ENCODE assay signal across 11 cellular contexts in the genomic region with DNA sequence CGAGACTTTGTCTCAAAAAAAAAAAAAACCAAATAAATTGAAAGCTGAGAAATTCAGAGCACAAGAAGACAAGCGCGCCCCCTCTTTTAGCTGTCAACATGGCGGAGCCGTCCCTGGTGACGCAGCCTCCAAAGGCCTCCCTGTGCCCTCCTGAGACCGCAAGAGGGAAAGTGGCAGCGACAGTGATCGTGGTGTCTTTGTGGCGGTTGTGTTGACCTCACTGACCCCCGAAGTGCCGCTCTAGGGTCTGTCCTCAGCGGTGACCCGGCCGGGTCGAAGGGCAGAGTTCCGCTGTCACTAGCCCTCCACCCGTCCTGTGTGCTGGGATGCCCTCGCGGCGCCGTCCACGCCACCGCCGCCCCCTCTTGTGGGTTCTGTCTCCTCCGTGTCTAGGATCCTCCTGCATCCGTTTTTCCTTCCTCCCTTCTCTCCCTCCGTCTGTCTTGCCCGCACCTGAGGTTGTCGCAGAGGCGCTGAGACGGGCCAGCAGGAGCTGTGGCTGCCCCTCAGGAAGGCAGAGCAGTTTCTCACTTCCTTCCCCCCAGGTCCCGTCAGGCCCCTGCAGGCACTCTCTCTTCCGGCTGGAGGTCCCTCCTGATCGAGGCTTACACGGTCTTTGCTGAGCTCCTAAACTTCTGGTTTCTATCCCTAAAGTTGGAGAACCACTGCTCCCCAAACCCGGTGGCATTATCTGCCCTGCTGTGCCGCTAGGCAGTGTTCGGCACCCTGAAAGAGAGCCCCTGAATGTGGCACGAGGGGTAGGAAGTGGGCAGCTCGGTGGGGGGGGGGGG. TPM values are rescaled to one million over a fixed set of nuclear protein-coding genes. Genes with fewer than 3 reads are reported as not detected.
DNase-seq lines count a peak whose midpoint lies in the region; TF ChIP-seq lines count a peak whose summit lies in the region.
"Had no signal": no experiment of that assay in that cellular context is flagged by ENCODE, and none has a peak within 500 bp of the region (broad histone marks: within the 10 kb centered on the region; RNA-seq: fewer than 3 reads in every experiment).

No MANE protein-coding gene starts in this region.

- H3K4me3 ChIP-seq in HL-60 (replicated peaks; ENCODE audit: insufficient read depth, low read length), result 0 out of 2 replicates have a peak overlapping the region, but pooled peaks have one; percentile 4
- H3K4me3 ChIP-seq in muscle layer of duodenum (ENCODE audit: low read depth in 1 of 2, low read length in 2 of 2), result peak overlapping the region; percentile 30 to 41
- H3K4me3 ChIP-seq in lower leg skin (ENCODE audit: low read depth, poor library complexity, severe bottlenecking), result no peak overlapping the region

- no peak for TF ChIP-seq POLR2A in lower leg skin (IDR thresholded peaks at IDR 0.05)

- peak; percentile 25 for DNase-seq in Ammon's horn (ENCODE audit: low spot score)
- DNase-seq in HL-60 (ENCODE audit: low read depth in 1 of 2, low spot score in 1 of 2), result peak in 1 of 2 experiments; percentile 55
- peak; percentile 55 for DNase-seq in activated naive CD4-positive, alpha-beta T cell treated with anti-CD3 and anti-CD28 coated beads for 36 hours
- DNase-seq in AML-193 (lab: John Stamatoyannopoulos, UW), result no peak
- no peak for DNase-seq in lower leg skin (ENCODE audit: low spot score in 2 of 2)
- DNase-seq in HCEC 1CT, result no peak
- no peak for DNase-seq in DMS53 (lab: John Stamatoyannopoulos, UW)
- DNase-seq: NCI-H1417 treated with DMSO at 0.1 percent for 48 hours had no signal

- TF ChIP-seq CTCF in HL-60 (IDR thresholded peaks at IDR 0.05; ENCODE audit: insufficient read depth, low read length), result no peak
- TF ChIP-seq CTCF in lower leg skin (IDR thresholded peaks at IDR 0.05), result no peak

- H3K36me3 ChIP-seq in muscle layer of duodenum (ENCODE audit: control insufficient read depth in 1 of 2, insufficient read depth in 2 of 2, low read length in 2 of 2), result no peaks in the 10 kb centered on the region
- H3K36me3 ChIP-seq: right atrium auricular region had no signal

- WGBS in lower leg skin, 2 donors, result 72 to 76% methylated on average over 41 of the region's 41 CpGs

- H3K9me3 ChIP-seq in muscle layer of duodenum (ENCODE audit: control insufficient read depth in 1 of 2, low read length in 2 of 2), result no peaks in the 10 kb centered on the region
- H3K9me3 ChIP-seq: right atrium auricular region had no signal

- peak overlapping the region; percentile 54 for H3K27ac ChIP-seq in HL-60 (replicated peaks)
- no peak overlapping the region for H3K27ac ChIP-seq in muscle layer of duodenum (ENCODE audit: low read length)
- H3K27ac ChIP-seq: right atrium auricular region had no signal

- H3K27me3 Mint-ChIP-seq in activated naive CD4-positive, alpha-beta T cell treated with anti-CD3 and anti-CD28 coated beads for 36 hours (ENCODE audit: low read depth), result no peaks in the 10 kb centered on the region

- peaks cover 56% of the 10 kb centered on the region for H3K4me1 Mint-ChIP-seq in activated naive CD4-positive, alpha-beta T cell treated with anti-CD3 and anti-CD28 coated beads for 36 hours (ENCODE audit: low read depth)

- peaks cover 80% of the 10 kb centered on the region for H3K36me3 Mint-ChIP-seq in activated naive CD4-positive, alpha-beta T cell treated with anti-CD3 and anti-CD28 coated beads for 36 hours (ENCODE audit: low read depth)

- no peaks in the 10 kb centered on the region for H3K9me3 Mint-ChIP-seq in activated naive CD4-positive, alpha-beta T cell treated with anti-CD3 and anti-CD28 coated beads for 36 hours

- H3K27ac Mint-ChIP-seq in activated naive CD4-positive, alpha-beta T cell treated with anti-CD3 and anti-CD28 coated beads for 36 hours, result peak overlapping the region; percentile 88

- peak overlapping the region; percentile 75 for H3K4me3 Mint-ChIP-seq in activated naive CD4-positive, alpha-beta T cell treated with anti-CD3 and anti-CD28 coated beads for 36 hours

- H3K4me1 ChIP-seq in muscle layer of duodenum (ENCODE audit: control insufficient read depth in 1 of 2, insufficient read depth in 2 of 2, low read length in 2 of 2), result peaks cover 3 to 12% of the 10 kb centered on the region in 2 donors

- intact Hi-C loops in activated naive CD4-positive, alpha-beta T cell treated with anti-CD3 and anti-CD28 coated beads for 36 hours (cut with micrococcal nuclease), result loop anchor here (1.0 to 5.0 kb wide), 2 partner anchors 115 to 1154 kb away; a partner anchor contains a TSS
- intact Hi-C loops in lower leg skin (cut with DNase I; ENCODE audit: low total_unique reads), result loop anchor here (5.0 kb wide), 1 partner anchor 104 kb away; no protein-coding TSS in a partner anchor

- H3K27me3 ChIP-seq in HL-60 (ENCODE audit: insufficient read depth, poor library complexity, severe bottlenecking) (no peaks in the 10 kb centered on the region), muscle layer of duodenum (ENCODE audit: low read depth, low read length) (no peaks in the 10 kb centered on the region)
- H3K27me3 ChIP-seq: right atrium auricular region had no signal

- CTCF ChIA-PET in activated naive CD4-positive, alpha-beta T cell treated with anti-CD3 and anti-CD28 coated beads for 36 hours (lab: Charles Lee), result interaction anchor here (0.8 to 1.2 kb wide), 2 partner anchors 10 to 115 kb away, joined by 3 to 5 read pairs; no protein-coding TSS in a partner anchor

RNA-seq across cellular contexts. Expression of a gene that starts 7.2 kb away (rescaled TPM):
- total RNA-seq in activated naive CD4-positive, alpha-beta T cell treated with anti-CD3 and anti-CD28 coated beads for 36 hours, result 100 to 1,000 TPM; 129 TPM
- 1 to 10 TPM in 2 of 4 donors, under 1 TPM in 2; 0.53 to 2.4 (median 1.1) TPM for total RNA-seq in lower leg skin

RNA-seq across cellular contexts. Expression of a gene that starts 13.8 kb away (rescaled TPM):
- not detected for total RNA-seq in activated naive CD4-positive, alpha-beta T cell treated with anti-CD3 and anti-CD28 coated beads for 36 hours
- 1 to 10 TPM in 1 of 4 donors, not detected in 3; 1.4 TPM for total RNA-seq in lower leg skin
- total RNA-seq: bronchial epithelial cell, right atrium auricular region had no signal

RNA-seq across cellular contexts. Expression of a gene that starts 49.0 kb away (rescaled TPM):
- total RNA-seq in activated naive CD4-positive, alpha-beta T cell treated with anti-CD3 and anti-CD28 coated beads for 36 hours, result 10 to 100 TPM; 16.1 to 17.1 TPM
- 10 to 100 TPM; 59.6 to 92.3 (median 68.5) TPM for total RNA-seq in lower leg skin

RNA-seq across cellular contexts. Expression of a gene that starts 52.4 kb away (rescaled TPM):
- 10 to 100 TPM; 10.5 to 12.7 TPM for total RNA-seq in activated naive CD4-positive, alpha-beta T cell treated with anti-CD3 and anti-CD28 coated beads for 36 hours
- 10 to 100 TPM; 40.1 to 71.4 (median 51.3) TPM for total RNA-seq in lower leg skin

Comparison
In these comparisons a context has a peak if more than half of its experiments do, and no peak if none do; other contexts are left out.
1. DNase-seq: peak in Ammon's horn (single experiment) and activated naive CD4-positive, alpha-beta T cell treated with anti-CD3 and anti-CD28 coated beads for 36 hours (single experiment); none in AML-193 (0 of 2), lower leg skin (0 of 2), HCEC 1CT (single experiment) and DMS53 (single experiment).
2. RNA of a gene that starts 7.2 kb away (total RNA-seq): 129 TPM in activated naive CD4-positive, alpha-beta T cell treated with anti-CD3 and anti-CD28 coated beads for 36 hours; 0.53 to 2.4 TPM in lower leg skin; every median in the first group is over 10 times any median in the second.